Comparison of ENCODE assay signal across 8 cellular contexts in the genomic region with DNA sequence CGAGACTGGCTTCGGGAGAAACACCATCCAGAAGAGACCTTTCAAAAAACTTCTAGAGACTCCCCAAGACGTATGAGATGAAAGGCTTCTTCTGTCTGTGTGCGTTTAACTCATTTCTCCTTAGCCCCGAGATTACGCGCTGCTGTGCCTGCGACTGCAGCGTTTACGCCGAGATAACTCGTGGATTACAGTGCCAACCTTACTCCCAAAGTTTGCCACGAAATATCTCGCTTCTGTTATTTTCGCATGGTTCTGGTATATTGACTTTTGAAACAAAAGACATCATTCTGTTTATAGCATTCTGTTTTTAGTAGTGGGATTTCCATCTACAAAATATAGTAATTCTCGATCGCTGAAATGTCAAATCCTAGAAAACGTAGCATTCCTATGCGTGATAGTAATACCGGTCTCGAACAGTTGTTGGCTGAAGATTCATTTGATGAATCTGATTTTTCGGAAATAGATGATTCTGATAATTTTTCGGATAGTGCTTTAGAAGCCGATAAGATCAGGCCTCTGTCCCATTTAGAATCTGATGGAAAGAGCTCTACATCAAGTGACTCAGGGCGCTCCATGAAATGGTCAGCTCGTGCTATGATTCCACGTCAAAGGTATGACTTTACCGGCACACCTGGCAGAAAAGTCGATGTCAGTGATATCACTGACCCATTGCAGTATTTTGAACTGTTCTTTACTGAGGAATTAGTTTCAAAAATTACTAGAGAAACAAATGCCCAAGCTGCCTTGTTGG. TPM values are rescaled to one million over a fixed set of nuclear protein-coding genes. Genes with fewer than 3 reads are reported as not detected.
A peak's percentile ranks its signal among the peaks of the same experiment; 100 is the strongest.
DNase-seq lines count a peak whose midpoint lies in the region; FAIRE-seq and TF ChIP-seq lines count a peak whose summit lies in the region.

No MANE protein-coding gene starts in this region.

- no peak for TF ChIP-seq POLR2A in NB4 (IDR thresholded peaks at IDR 0.05; ENCODE audit: extremely low read depth, insufficient read length)

- FAIRE-seq in frontal cortex (lab: Jason Lieb, UNC) = no peak

- DNase-seq in GM03348 (ENCODE audit: low spot score) = peak; percentile 7
- DNase-seq in NB4 (ENCODE audit: low read depth) = no peak
- DNase-seq in epithelial cell of proximal tubule (ENCODE audit: low read depth) = no peak
- DNase-seq in frontal cortex (ENCODE audit: low spot score in 2 of 2) = no peak
- DNase-seq in NCI-H2107 treated with DMSO at 0.1 percent for 48 hours (lab: John Stamatoyannopoulos, UW; ENCODE audit: unreplicated experiment) = no peak
- DNase-seq in HT-29 (ENCODE audit: low spot score) = no peak
- DNase-seq in NCI-H146 (lab: John Stamatoyannopoulos, UW) = no peak

- TF ChIP-seq CTCF in NB4 (IDR thresholded peaks at IDR 0.05; ENCODE audit: low read depth, low read length) (no peak), epithelial cell of proximal tubule (conservative IDR thresholded peaks at IDR 0.05; ENCODE audit: low read depth, low read length) (no peak)

- no peaks in the 10 kb centered on the region for H3K27me3 ChIP-seq in neuron (ENCODE audit: insufficient read depth, low read length)

- H3K4me3 ChIP-seq in NB4 (ENCODE audit: low read depth, low read length) (peak overlapping the region; percentile 98), epithelial cell of proximal tubule (ENCODE audit: low read depth, low read length) (peak overlapping the region; percentile 98), neuron (ENCODE audit: low read length) (peak overlapping the region; percentile 93)

- no peaks in the 10 kb centered on the region for H3K9me3 ChIP-seq in neuron (ENCODE audit: low read length)

- peaks cover 14% of the 10 kb centered on the region for H3K4me1 ChIP-seq in neuron (ENCODE audit: insufficient read depth, low read length)

- H3K36me3 ChIP-seq in neuron (ENCODE audit: insufficient read depth, low read length) = no peaks in the 10 kb centered on the region

- peak overlapping the region; percentile 55 for H2AFZ ChIP-seq in neuron (ENCODE audit: low read depth, low read length)

RNA-seq across cellular contexts. Expression of a gene that starts 0.5 kb away (rescaled TPM):
- 0.40 and 0.43 TPM in 2 replicates for total RNA-seq in epithelial cell of proximal tubule
- 4.5 TPM for total RNA-seq in frontal cortex
- 1.5 and 1.7 TPM in 2 replicates for total RNA-seq in HT-29 (2014; rRNA removed; shearing (Covaris generic))

RNA-seq across cellular contexts. Expression of a gene that starts 0.7 kb away (rescaled TPM):
- total RNA-seq in epithelial cell of proximal tubule = 37.4 and 49.1 TPM in 2 replicates
- 22.8 TPM for total RNA-seq in frontal cortex
- 28.1 and 32.0 TPM in 2 replicates for total RNA-seq in HT-29 (2014; rRNA removed; shearing (Covaris generic))
